ENCODE assay signal across 9 cellular contexts in the genomic region with DNA sequence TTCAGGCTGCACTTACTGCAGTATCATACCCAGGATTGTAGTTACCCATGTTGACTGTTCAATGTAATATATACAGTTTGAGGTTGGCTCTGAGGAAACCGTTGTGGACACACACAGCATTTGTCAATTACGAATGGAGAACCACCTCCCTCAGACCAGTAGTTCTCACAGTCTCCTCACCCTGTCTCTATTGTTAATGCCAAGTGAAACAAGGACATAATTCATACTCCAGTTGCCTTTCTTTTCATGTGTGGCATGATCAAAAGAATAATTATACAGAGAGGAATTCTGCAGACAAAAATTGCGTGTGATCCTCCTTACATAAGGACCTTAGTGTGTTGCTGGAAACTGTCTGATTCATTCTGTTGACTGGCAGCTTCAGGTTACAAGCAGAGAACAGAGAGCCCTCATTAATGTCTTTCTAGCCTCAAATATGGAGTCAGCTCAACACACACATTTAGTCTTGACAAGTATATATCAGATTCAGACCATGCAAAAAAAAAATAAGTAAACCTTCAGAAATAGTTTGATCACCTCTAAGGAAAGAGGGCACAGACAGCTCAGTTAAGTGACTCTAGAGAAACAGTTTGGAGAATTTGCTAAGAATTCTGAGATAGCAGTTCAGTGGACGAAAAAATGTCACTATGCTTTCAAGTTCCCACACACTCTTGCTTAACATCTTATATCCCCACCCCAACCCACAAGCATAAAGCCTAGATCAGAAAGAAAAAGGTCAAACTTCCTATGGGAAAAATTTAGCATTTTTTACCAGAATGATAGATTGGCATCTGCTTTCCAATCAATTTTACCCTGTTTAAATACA.
DNase-seq lines count a peak whose midpoint lies in the region; ATAC-seq and TF ChIP-seq lines count a peak whose summit lies in the region.
"Had no signal": no experiment of that assay in that cellular context is flagged by ENCODE, and none has a peak within 500 bp of the region (broad histone marks: within the 10 kb centered on the region; RNA-seq: fewer than 3 reads in every experiment).

No MANE protein-coding gene starts in this region.

- H3K9me3 ChIP-seq in IMR-90 (ENCODE audit: control insufficient read depth, insufficient read depth, low read length) (no peaks in the 10 kb centered on the region), adipocyte (ENCODE audit: control insufficient read depth, low read length) (no peaks in the 10 kb centered on the region), mesenchymal stem cell (ENCODE audit: control insufficient read depth, low read length) (no peaks in the 10 kb centered on the region), MG63 (no peaks in the 10 kb centered on the region)

- H3K4me3 ChIP-seq in IMR-90 (ENCODE audit: insufficient read depth, low read depth, low read length) (peak overlapping the region; percentile 14; the same call in 1 of the 2 replicates), adipocyte (ENCODE audit: low read length) (no peak overlapping the region), mesenchymal stem cell (ENCODE audit: insufficient read depth in 1 of 2, low read depth in 1 of 2, low read length in 2 of 2) (no peak overlapping the region), MG63 (no peak overlapping the region)

- intact Hi-C loops in IMR-90 (cut with micrococcal nuclease) = no loop called here

- H3K27ac ChIP-seq in IMR-90 (ENCODE audit: insufficient read depth, low read length) (peak overlapping the region; percentile 51), mesenchymal stem cell (ENCODE audit: low read length, poor library complexity, severe bottlenecking) (peak overlapping the region; percentile 4)

- TF ChIP-seq POLR2A in IMR-90 (IDR thresholded peaks at IDR 0.05; ENCODE audit: low read depth, low read length) (no peak), erythroblast (IDR thresholded peaks at IDR 0.05; ENCODE audit: low read length) (no peak)

- H3K9me1 ChIP-seq in IMR-90 (ENCODE audit: insufficient read depth, low read length) = peaks cover 2% of the 10 kb centered on the region

- H4K8ac ChIP-seq in IMR-90 (ENCODE audit: low read depth in 2 of 2, low read length in 2 of 2) (peak overlapping the region; percentile 1 to 63; a peak in 2 of 4 replicates), mesenchymal stem cell (ENCODE audit: low read length) (no peak overlapping the region)

- peak overlapping the region; percentile 82 for H2BK20ac ChIP-seq in IMR-90 (ENCODE audit: low read depth, low read length)

- WGBS in IMR-90 (ENCODE audit: extremely low coverage in 2 of 2, insufficient read length in 1 of 2), 2 experiments = 67% methylated on average over 1 of the region's 4 CpGs; no CpG with 5 or more reads in 1 of the 2 experiments
- 70% methylated on average over 3 of the region's 4 CpGs for WGBS in mesenchymal stem cell

- no peak for TF ChIP-seq CTCF in IMR-90 (conservative IDR thresholded peaks at IDR 0.05; ENCODE audit: low read depth, low read length)

- peaks cover 4% of the 10 kb centered on the region; the same call in 1 of the 2 replicates for H4K20me1 ChIP-seq in IMR-90 (ENCODE audit: insufficient read depth, low read length)

- peaks cover 31 to 63% of the 10 kb centered on the region in 2 experiments for H3K79me1 ChIP-seq in IMR-90 (ENCODE audit: low read depth in 1 of 2, low read length in 2 of 2)
- peaks cover 19% of the 10 kb centered on the region for H3K79me1 ChIP-seq in mesenchymal stem cell (replicated peaks; ENCODE audit: low read length, poor library complexity, severe bottlenecking)

- dilution Hi-C loops in IMR-90 (cut with HindIII; ENCODE audit: low sequenced_read_pairs, unreplicated experiment) = no loop called here

- no peak overlapping the region for H3K9ac ChIP-seq in IMR-90 (ENCODE audit: low read depth, low read length)
- H3K9ac ChIP-seq in adipocyte (ENCODE audit: low read length) = no peak overlapping the region
- H3K9ac ChIP-seq in mesenchymal stem cell (ENCODE audit: low read length) = no peak overlapping the region

- no TSS peak for BruUV-seq in IMR-90 (replicated peaks; lab: Mats Ljungman, UMichigan)

- H4K5ac ChIP-seq in IMR-90 (ENCODE audit: low read depth, low read length) = peak overlapping the region; percentile 80; the same call in 1 of the 2 replicates

- POLR2A ChIA-PET in IMR-90 (lab: Charles Lee; ENCODE audit: unreplicated experiment) = no interaction called here

- H2AFZ ChIP-seq in IMR-90 (replicated peaks; ENCODE audit: low read length, poor library complexity) (no peak overlapping the region), mesenchymal stem cell (ENCODE audit: low read depth, low read length) (no peak overlapping the region)

- ATAC-seq in IMR-90 (ENCODE audit: low read depth) = peak; percentile 31

- in situ Hi-C loops in IMR-90 (cut with MboI; ENCODE audit: low sequenced_read_pairs) = no loop called here

- H3K56ac ChIP-seq in IMR-90 (ENCODE audit: extremely low read depth, insufficient read depth, low read length) = no peak overlapping the region; the same call in 1 of the 2 replicates

- H3K4me2 ChIP-seq in IMR-90 (ENCODE audit: low read depth, low read length) (peak overlapping the region; percentile 92), mesenchymal stem cell (ENCODE audit: low read length, poor library complexity, severe bottlenecking) (no peak overlapping the region)

- H3K27me3 ChIP-seq in IMR-90 (ENCODE audit: control insufficient read depth, insufficient read depth, low read length) (no peaks in the 10 kb centered on the region), adipocyte (replicated peaks; ENCODE audit: control insufficient read depth, insufficient read depth, low read length) (no peaks in the 10 kb centered on the region), mesenchymal stem cell (ENCODE audit: control insufficient read depth in 1 of 2, insufficient read depth in 1 of 2, low read length in 2 of 2) (no peaks in the 10 kb centered on the region), MG63 (no peaks in the 10 kb centered on the region)

- peaks cover 11% of the 10 kb centered on the region for H3K4me1 ChIP-seq in IMR-90 (ENCODE audit: control insufficient read depth, insufficient read depth, low read length)
- peaks cover 21% of the 10 kb centered on the region for H3K4me1 ChIP-seq in adipocyte (ENCODE audit: control insufficient read depth, insufficient read depth, low read length)
- no peaks in the 10 kb centered on the region for H3K4me1 ChIP-seq in mesenchymal stem cell (ENCODE audit: control insufficient read depth, insufficient read depth, low read depth, low read length)

- H2AK9ac ChIP-seq in IMR-90 (replicated peaks; ENCODE audit: low read depth, low read length, poor library complexity) = peak overlapping the region; percentile 42

- H3K14ac ChIP-seq in IMR-90 (replicated peaks; ENCODE audit: low read depth, low read length) = peak overlapping the region; percentile 75
- H3K14ac ChIP-seq in mesenchymal stem cell (ENCODE audit: low read length in 2 of 2) = no peak overlapping the region

- H3K18ac ChIP-seq in IMR-90 (ENCODE audit: low read depth, low read length) (peak overlapping the region; percentile 53; the same call in 1 of the 2 replicates), mesenchymal stem cell (ENCODE audit: low read depth in 1 of 2, low read length in 2 of 2) (peak overlapping the region; percentile 28 to 62)

- peak overlapping the region; percentile 95 for H2BK5ac ChIP-seq in IMR-90 (ENCODE audit: low read depth, low read length, poor library complexity, severe bottlenecking)
- H2BK5ac ChIP-seq in mesenchymal stem cell (ENCODE audit: low read depth, low read length, poor library complexity, severe bottlenecking) = no peak overlapping the region

- H2BK120ac ChIP-seq in IMR-90 (ENCODE audit: low read depth, low read length) (peak overlapping the region; percentile 72; the same call in 1 of the 2 replicates), mesenchymal stem cell (ENCODE audit: low read depth, low read length) (no peak overlapping the region)

- no peak for TF ChIP-seq RAD21 in IMR-90 (IDR thresholded peaks at IDR 0.05; ENCODE audit: low read length)

- H2AK5ac ChIP-seq in IMR-90 (ENCODE audit: low read depth, low read length) (peak overlapping the region; percentile 61; the same call in 1 of the 2 replicates), mesenchymal stem cell (ENCODE audit: low read length, severe bottlenecking) (peak overlapping the region; percentile 11)

- H3K23ac ChIP-seq in IMR-90 (ENCODE audit: low read depth, low read length) (peak overlapping the region; percentile 90), mesenchymal stem cell (ENCODE audit: low read length in 2 of 2) (no peak overlapping the region)

- peak; percentile 61 to 68 for DNase-seq in AML-193 (lab: John Stamatoyannopoulos, UW)
- peak; percentile 83 for DNase-seq in IMR-90
- DNase-seq in adipocyte (ENCODE audit: low read depth) = peak; percentile 75
- peak; percentile 75 for DNase-seq in mesenchymal stem cell
- DNase-seq in activated effector memory CD4-positive, alpha-beta T cell treated with anti-CD3 and anti-CD28 coated beads, Interleukin-2, amount 50 U/mL, for 16 hours = no peak
- no peak for DNase-seq in MG63
- DNase-seq in stimulated activated CD4-positive, alpha-beta T cell treated with anti-CD3 and anti-CD28 coated beads, Interleukin-2, amount 100 ng/mL, for 48 hours = no peak
- no peak for DNase-seq in erythroblast (lab: John Stamatoyannopoulos, UW)
- DNase-seq: NCI-H524 treated with DMSO at 0.1 percent for 48 hours had no signal

- H3K4ac ChIP-seq in IMR-90 (ENCODE audit: low read depth, low read length) (peak overlapping the region; percentile 80), mesenchymal stem cell (ENCODE audit: low read depth in 1 of 2, low read length in 2 of 2) (no peak overlapping the region)

- peak overlapping the region; percentile 57; the same call in 1 of the 3 replicates for H2BK15ac ChIP-seq in IMR-90 (ENCODE audit: low read depth, low read length)
- no peak overlapping the region for H2BK15ac ChIP-seq in mesenchymal stem cell (ENCODE audit: low read depth, poor library complexity, severe bottlenecking)

- CTCF ChIA-PET in IMR-90 (lab: Yijun Ruan, JAX) = interaction anchor here (0.7 kb wide), 1 partner anchor 96 kb away, joined by 4 read pairs; a partner anchor contains a TSS

- H3K36me3 ChIP-seq in IMR-90 (ENCODE audit: control insufficient read depth, insufficient read depth, low read length) (no peaks in the 10 kb centered on the region), adipocyte (ENCODE audit: control insufficient read depth, insufficient read depth, low read length, severe bottlenecking) (no peaks in the 10 kb centered on the region), mesenchymal stem cell (ENCODE audit: control insufficient read depth in 1 of 2, insufficient read depth in 2 of 2, low read depth in 1 of 2, low read length in 2 of 2) (no peaks in the 10 kb centered on the region), MG63 (no peaks in the 10 kb centered on the region)

- peak overlapping the region; percentile 27 for H4K91ac ChIP-seq in IMR-90 (ENCODE audit: insufficient read depth, low read depth, low read length)
- no peak overlapping the region for H4K91ac ChIP-seq in mesenchymal stem cell (ENCODE audit: low read length)

- H2BK12ac ChIP-seq in mesenchymal stem cell (ENCODE audit: low read length in 2 of 2) = no peak overlapping the region

TF ChIP-seq in IMR-90, 13 proteins besides CTCF, POLR2A, EP300 and RAD21:
- TF ChIP-seq MAFK (IDR thresholded peaks at IDR 0.05; ENCODE audit: low read depth, low read length) (no peak), CEBPB (IDR thresholded peaks at IDR 0.05; ENCODE audit: low read depth, low read length) (peak; percentile 48)

Comparison
In these comparisons a context has a peak if more than half of its experiments do, and no peak if none do; other contexts are left out.
1. DNase-seq: peak in AML-193 (2 of 2), IMR-90 (single experiment), adipocyte (single experiment) and mesenchymal stem cell (single experiment); none in activated effector memory CD4-positive, alpha-beta T cell treated with anti-CD3 and anti-CD28 coated beads, Interleukin-2, amount 50 U/mL, for 16 hours (single experiment), MG63 (single experiment), stimulated activated CD4-positive, alpha-beta T cell treated with anti-CD3 and anti-CD28 coated beads, Interleukin-2, amount 100 ng/mL, for 48 hours (0 of 2) and erythroblast (0 of 2).